Comparison of ENCODE assay signal across 8 cellular contexts in the genomic region with DNA sequence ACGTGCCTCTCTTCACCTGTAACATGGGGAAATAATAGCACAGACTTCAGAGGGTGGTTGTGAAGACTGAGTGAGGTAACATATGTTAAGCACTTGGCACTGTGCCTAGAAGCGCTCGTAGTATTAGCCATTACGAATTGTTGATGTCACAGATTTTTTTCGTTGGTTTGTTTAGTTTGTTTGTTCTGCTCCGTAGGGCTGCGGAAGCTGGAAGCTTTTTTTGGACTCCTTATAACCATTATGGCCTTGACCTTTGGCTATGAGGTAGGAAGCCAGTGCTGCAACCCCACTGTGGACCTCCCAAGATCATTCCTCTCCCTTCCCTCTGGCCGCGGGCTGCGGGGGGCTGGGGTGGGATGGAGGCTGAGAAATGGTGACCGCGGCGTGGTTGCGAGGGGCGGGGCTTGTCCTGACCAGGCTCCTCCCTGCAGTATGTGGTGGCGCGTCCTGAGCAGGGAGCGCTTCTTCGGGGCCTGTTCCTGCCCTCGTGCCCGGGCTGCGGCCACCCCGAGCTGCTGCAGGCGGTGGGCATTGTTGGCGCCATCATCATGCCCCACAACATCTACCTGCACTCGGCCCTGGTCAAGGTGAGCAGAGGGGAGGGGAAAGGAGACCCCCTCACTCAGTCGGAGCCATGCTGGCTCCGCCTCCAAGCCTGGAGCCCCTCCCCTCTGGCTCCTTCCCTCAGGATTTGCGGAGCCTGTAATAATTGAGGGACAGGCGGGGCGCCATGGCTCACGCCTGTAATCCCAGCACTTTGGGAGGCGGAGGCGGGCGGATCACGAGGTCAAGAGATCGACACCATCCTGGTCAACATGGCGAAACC. TPM values are rescaled to one million over a fixed set of nuclear protein-coding genes. Genes with fewer than 3 reads are reported as not detected.
DNase-seq lines count a peak whose midpoint lies in the region; ATAC-seq and TF ChIP-seq lines count a peak whose summit lies in the region.

No MANE protein-coding gene starts in this region.

- peaks cover 3 to 4% (median 4%) of the 10 kb centered on the region in 3 donors for H3K4me1 Mint-ChIP-seq in IgD-negative memory B cell
- H3K4me1 Mint-ChIP-seq in activated CD8-positive, alpha-beta T cell treated with anti-CD3 and anti-CD28 coated beads for 36 hours (ENCODE audit: low read depth) = peaks cover 7% of the 10 kb centered on the region
- H3K4me1 Mint-ChIP-seq in progenitor cell of endocrine pancreas (ENCODE audit: low read depth) = peaks cover 2% of the 10 kb centered on the region

- H3K4me3 Mint-ChIP-seq in IgD-negative memory B cell (peak overlapping the region; percentile 31 to 85 (median 46)), progenitor cell of endocrine pancreas (ENCODE audit: low read depth) (peak overlapping the region; percentile 75)
- H3K4me3 Mint-ChIP-seq in activated CD8-positive, alpha-beta T cell treated with anti-CD3 and anti-CD28 coated beads for 36 hours = peak overlapping the region; percentile 42

- intact Hi-C loops in activated CD8-positive, alpha-beta T cell treated with anti-CD3 and anti-CD28 coated beads for 36 hours (cut with micrococcal nuclease) = no loop called here
- intact Hi-C loops in Right ventricle myocardium superior (cut with DNase I) = no loop called here

- H3K27ac Mint-ChIP-seq in IgD-negative memory B cell (peak overlapping the region in 1 of 3 donors; percentile 22), progenitor cell of endocrine pancreas (peak overlapping the region; percentile 79)
- H3K27ac Mint-ChIP-seq in activated CD8-positive, alpha-beta T cell treated with anti-CD3 and anti-CD28 coated beads for 36 hours = peak overlapping the region; percentile 45

- H3K36me3 Mint-ChIP-seq in IgD-negative memory B cell (no peaks in the 10 kb centered on the region), progenitor cell of endocrine pancreas (ENCODE audit: insufficient read depth) (no peaks in the 10 kb centered on the region)
- H3K36me3 Mint-ChIP-seq in activated CD8-positive, alpha-beta T cell treated with anti-CD3 and anti-CD28 coated beads for 36 hours (ENCODE audit: low read depth) = no peaks in the 10 kb centered on the region

- peaks cover 5% of the 10 kb centered on the region for H3K27me3 Mint-ChIP-seq in IgD-negative memory B cell
- peaks cover 4% of the 10 kb centered on the region for H3K27me3 Mint-ChIP-seq in activated CD8-positive, alpha-beta T cell treated with anti-CD3 and anti-CD28 coated beads for 36 hours
- H3K27me3 Mint-ChIP-seq in progenitor cell of endocrine pancreas = peaks cover 2% of the 10 kb centered on the region

- DNase-seq in AG08396 (ENCODE audit: low spot score) (peak; percentile 62), Right ventricle myocardium superior (peak; percentile 74), progenitor cell of endocrine pancreas (ENCODE audit: low spot score, unreplicated experiment) (no peak), HK-2 (ENCODE audit: unreplicated experiment) (no peak)
- DNase-seq in activated CD8-positive, alpha-beta T cell treated with anti-CD3 and anti-CD28 coated beads for 36 hours = peak; percentile 43
- no peak for DNase-seq in activated effector memory CD4-positive, alpha-beta T cell treated with Interleukin-2 at 50 U/mL for 16 hours

- peak; percentile 78 for ATAC-seq in activated CD8-positive, alpha-beta T cell treated with anti-CD3 and anti-CD28 coated beads for 36 hours
- ATAC-seq in Right ventricle myocardium superior (ENCODE audit: poor library complexity) (peak; percentile 88), HG02840 (IDR thresholded peaks at IDR 0.05; ENCODE audit: low FRiP score, unreplicated experiment) (no peak)

- POLR2A ChIA-PET in activated CD8-positive, alpha-beta T cell treated with anti-CD3 and anti-CD28 coated beads for 36 hours (lab: Charles Lee) = interaction anchor here (0.8 to 1.6 kb wide), 2 partner anchors 9 to 72 kb away, joined by 4 to 6 read pairs; no protein-coding TSS in a partner anchor

- H3K9me3 Mint-ChIP-seq in IgD-negative memory B cell (no peaks in the 10 kb centered on the region), progenitor cell of endocrine pancreas (ENCODE audit: low read depth) (no peaks in the 10 kb centered on the region)
- no peaks in the 10 kb centered on the region for H3K9me3 Mint-ChIP-seq in activated CD8-positive, alpha-beta T cell treated with anti-CD3 and anti-CD28 coated beads for 36 hours

- no peak for TF ChIP-seq CTCF in activated CD8-positive, alpha-beta T cell treated with anti-CD3 and anti-CD28 coated beads for 36 hours (IDR thresholded peaks at IDR 0.05)
- TF ChIP-seq CTCF in progenitor cell of endocrine pancreas (IDR thresholded peaks at IDR 0.05; ENCODE audit: unreplicated experiment) = no peak

- CTCF ChIA-PET in activated CD8-positive, alpha-beta T cell treated with anti-CD3 and anti-CD28 coated beads for 36 hours (lab: Charles Lee) = no interaction called here

RNA-seq across cellular contexts. Expression of a gene that starts 5.5 kb away (rescaled TPM):
- 1.3 TPM for polyA plus RNA-seq in IgD-negative memory B cell
- total RNA-seq in activated CD8-positive, alpha-beta T cell treated with anti-CD3 and anti-CD28 coated beads for 36 hours = under 1 TPM; 0.13 to 0.23 TPM
- 4.4 TPM for total RNA-seq in Right ventricle myocardium superior
- total RNA-seq in progenitor cell of endocrine pancreas = 0.33 and 0.34 TPM in 2 replicates

RNA-seq across cellular contexts. Expression of a gene that starts 12.1 kb away (rescaled TPM):
- 16.2 TPM for polyA plus RNA-seq in IgD-negative memory B cell
- total RNA-seq in activated CD8-positive, alpha-beta T cell treated with anti-CD3 and anti-CD28 coated beads for 36 hours = 10 to 100 TPM; 85.8 to 94.7 TPM
- 85.1 TPM for total RNA-seq in Right ventricle myocardium superior
- 102 and 108 TPM in 2 replicates for total RNA-seq in progenitor cell of endocrine pancreas

RNA-seq across cellular contexts. Expression of a gene that starts 30.9 kb away (rescaled TPM):
- polyA plus RNA-seq in IgD-negative memory B cell = 0.18 TPM
- not detected for total RNA-seq in activated CD8-positive, alpha-beta T cell treated with anti-CD3 and anti-CD28 coated beads for 36 hours
- not detected for total RNA-seq in Right ventricle myocardium superior
- 3.3 and 3.8 TPM in 2 replicates for total RNA-seq in progenitor cell of endocrine pancreas

RNA-seq across cellular contexts. Expression of a gene that starts 31.3 kb away (rescaled TPM):
- 0.28 TPM for polyA plus RNA-seq in IgD-negative memory B cell
- not detected for total RNA-seq in activated CD8-positive, alpha-beta T cell treated with anti-CD3 and anti-CD28 coated beads for 36 hours
- total RNA-seq in Right ventricle myocardium superior (not detected), progenitor cell of endocrine pancreas (281 and 305 TPM in 2 replicates)

Comparison
In these comparisons a context has a peak if more than half of its experiments do, and no peak if none do; other contexts are left out.
1. DNase-seq: peak in AG08396 (single experiment), activated CD8-positive, alpha-beta T cell treated with anti-CD3 and anti-CD28 coated beads for 36 hours (single experiment) and Right ventricle myocardium superior (single experiment); none in progenitor cell of endocrine pancreas (single experiment), activated effector memory CD4-positive, alpha-beta T cell treated with Interleukin-2 at 50 U/mL for 16 hours (single experiment) and HK-2 (single experiment).
2. Peak in every context shown above with its lines, with median percentiles within 50 percentile points of each other: H3K4me3 Mint-ChIP-seq.